ENCODE assay signal across 19 cellular contexts in genomic region chr7:50687575-50688261, GRCh38.
DNase-seq lines count a peak whose midpoint lies in the region; ATAC-seq and TF ChIP-seq lines count a peak whose summit lies in the region.
"Had no signal": no experiment of that assay in that cellular context is flagged by ENCODE, and none has a peak within 500 bp of the region (broad histone marks: within the 10 kb centered on the region; RNA-seq: fewer than 3 reads in every experiment).

No MANE protein-coding gene starts in this region.

- no peaks in the 10 kb centered on the region for H3K9me3 ChIP-seq in skeletal muscle tissue (ENCODE audit: control insufficient read depth in 3 of 3, low read length in 3 of 3)
- H3K9me3 ChIP-seq: adrenal gland, Peyer's patch had no signal

- no peak for ATAC-seq in GM23338
- peak; percentile 48 to 68 for ATAC-seq in left cardiac atrium
- no peak for ATAC-seq in GM19463 (IDR thresholded peaks at IDR 0.05; ENCODE audit: unreplicated experiment)
- ATAC-seq: activated CD4-positive, alpha-beta T cell treated with anti-CD3 and anti-CD28 coated beads for 36 hours; CD8-positive, alpha-beta T cell; stimulated activated naive B cell treated with anti-CD40 and anti-IgM and Interleukin-4, amounts not matched to agents 10 μg/mL and 1 μg/mL and 100 μg/mL, for 72 hours; T-cell had no signal

- no peak for TF ChIP-seq CTCF in GM23338 (conservative IDR thresholded peaks at IDR 0.05; ENCODE audit: low read depth in 2 of 2)

- no peak overlapping the region for H3K4me3 Mint-ChIP-seq in GM23338
- H3K4me3 Mint-ChIP-seq: activated CD4-positive, alpha-beta T cell treated with anti-CD3 and anti-CD28 coated beads for 36 hours; CD8-positive, alpha-beta T cell; naive B cell; stimulated activated naive B cell treated with anti-CD40 and anti-IgM and Interleukin-4, amounts not matched to agents 10 μg/mL and 1 μg/mL and 100 μg/mL, for 72 hours; T-cell had no signal

- no peaks in the 10 kb centered on the region for H3K27me3 Mint-ChIP-seq in GM23338 (ENCODE audit: insufficient read depth, low read depth, poor library complexity)
- H3K27me3 Mint-ChIP-seq: activated CD4-positive, alpha-beta T cell treated with anti-CD3 and anti-CD28 coated beads for 36 hours had no signal

- H3K4me1 Mint-ChIP-seq in GM23338, result peaks cover 27% of the 10 kb centered on the region
- H3K4me1 Mint-ChIP-seq: activated CD4-positive, alpha-beta T cell treated with anti-CD3 and anti-CD28 coated beads for 36 hours; stimulated activated naive B cell treated with anti-CD40 and anti-IgM and Interleukin-4, amounts not matched to agents 10 μg/mL and 1 μg/mL and 100 μg/mL, for 72 hours; T-cell had no signal

- peaks cover 46% of the 10 kb centered on the region for H4K20me1 ChIP-seq in GM23338 (replicated peaks; ENCODE audit: insufficient read depth)

- H3K9me3 Mint-ChIP-seq in GM23338, result no peaks in the 10 kb centered on the region
- H3K9me3 Mint-ChIP-seq: CD8-positive, alpha-beta T cell; naive B cell; stimulated activated naive B cell treated with anti-CD40 and anti-IgM and Interleukin-4, amounts not matched to agents 10 μg/mL and 1 μg/mL and 100 μg/mL, for 72 hours; T-cell had no signal

- H3K4me3 ChIP-seq in GM23338 (no peak overlapping the region), skeletal muscle tissue (ENCODE audit: low read length in 3 of 3) (peak overlapping the region in 1 of 3 donors; percentile 7)
- H3K4me3 ChIP-seq: adrenal gland, Peyer's patch had no signal

- no peaks in the 10 kb centered on the region for H3K9me2 ChIP-seq in GM23338 (ENCODE audit: insufficient read depth)

- no peak overlapping the region for H3K4me2 ChIP-seq in GM23338

- no peak overlapping the region for H2AFZ ChIP-seq in GM23338

- peaks cover 24% of the 10 kb centered on the region for H3K4me1 ChIP-seq in GM23338 (ENCODE audit: insufficient read depth)
- H3K4me1 ChIP-seq in skeletal muscle tissue (ENCODE audit: control insufficient read depth in 3 of 3, insufficient read depth in 3 of 3, low read length in 3 of 3), result peaks cover 23 to 42% (median 26%) of the 10 kb centered on the region in 3 donors

- DNase-seq in GM23338 (ENCODE audit: low spot score) (no peak), cerebellum (ENCODE audit: low spot score) (peak; percentile 86), left cardiac atrium (no peak), SW480 (ENCODE audit: low spot score) (no peak), COR-L47 (lab: John Stamatoyannopoulos, UW) (no peak)
- no peak for DNase-seq in activated naive CD4-positive, alpha-beta T cell treated with anti-CD3 and anti-CD28 coated beads, Interleukin-2, amount 50 U/mL, for 16 hours
- DNase-seq: activated CD4-positive, alpha-beta T cell treated with anti-CD3 and anti-CD28 coated beads for 36 hours; activated T-cell treated with anti-CD3 and anti-CD28 coated beads, Interleukin-2, amount 50 U/mL, for 1 hour; CD8-positive, alpha-beta T cell; kidney; naive B cell; NCI-H1417 treated with DMSO at 0.1 percent for 48 hours; NCI-H526 treated with DMSO at 0.1 percent for 48 hours; Peyer's patch; stimulated activated naive B cell treated with anti-CD40 and anti-IgM and Interleukin-4, amounts not matched to agents 10 μg/mL and 1 μg/mL and 100 μg/mL, for 72 hours; T-cell had no signal

- no peak overlapping the region; the same call in 1 of the 2 replicates for H3K27ac ChIP-seq in GM23338 (ENCODE audit: low read depth)
- H3K27ac ChIP-seq in skeletal muscle tissue (ENCODE audit: low read depth, low read length), result peak overlapping the region; percentile 42
- H3K27ac ChIP-seq: Peyer's patch had no signal

- H3K79me2 ChIP-seq in GM23338 (replicated peaks; ENCODE audit: insufficient read depth), result peaks cover 67% of the 10 kb centered on the region

- intact Hi-C loops in left cardiac atrium (cut with DNase I), result loop anchor here in 1 of 2 donors (5.0 to 10.0 kb wide), 2 partner anchors 377 to 455 kb away; no protein-coding TSS in a partner anchor

- no peaks in the 10 kb centered on the region for H3K27me3 ChIP-seq in GM23338 (ENCODE audit: insufficient read depth)
- H3K27me3 ChIP-seq in skeletal muscle tissue (ENCODE audit: control insufficient read depth in 3 of 3, insufficient read depth in 3 of 3, low read length in 3 of 3), result no peaks in the 10 kb centered on the region
- H3K27me3 ChIP-seq: adrenal gland, Peyer's patch had no signal

- peak overlapping the region; percentile 16; the same call in 1 of the 2 replicates for H3K27ac Mint-ChIP-seq in GM23338
- H3K27ac Mint-ChIP-seq: activated CD4-positive, alpha-beta T cell treated with anti-CD3 and anti-CD28 coated beads for 36 hours; CD8-positive, alpha-beta T cell; stimulated activated naive B cell treated with anti-CD40 and anti-IgM and Interleukin-4, amounts not matched to agents 10 μg/mL and 1 μg/mL and 100 μg/mL, for 72 hours; T-cell had no signal

- 0 out of 2 replicates have a peak, but pooled peaks cover 9% of the 10 kb centered on the region for H3K36me3 ChIP-seq in GM23338 (ENCODE audit: insufficient read depth)
- peaks cover 4 to 8% (median 5%) of the 10 kb centered on the region in 3 donors for H3K36me3 ChIP-seq in skeletal muscle tissue (ENCODE audit: control insufficient read depth in 3 of 3, insufficient read depth in 3 of 3, low read length in 3 of 3)
- H3K36me3 ChIP-seq: adrenal gland, Peyer's patch had no signal

- no peaks in the 10 kb centered on the region for H3F3A ChIP-seq in GM23338 (replicated peaks; ENCODE audit: low read depth)

- peaks cover 39% of the 10 kb centered on the region for H3K36me3 Mint-ChIP-seq in GM23338 (ENCODE audit: low read depth)
- H3K36me3 Mint-ChIP-seq: naive B cell; stimulated activated naive B cell treated with anti-CD40 and anti-IgM and Interleukin-4, amounts not matched to agents 10 μg/mL and 1 μg/mL and 100 μg/mL, for 72 hours; T-cell had no signal

- H3K9ac ChIP-seq in skeletal muscle tissue (ENCODE audit: low read depth in 1 of 3, low read length in 3 of 3), result no peak overlapping the region

TF ChIP-seq in GM23338, 12 proteins besides CTCF, POLR2A, EP300 and RAD21 (continues in another document):
- no peak for TF ChIP-seq NANOG (IDR thresholded peaks at IDR 0.05; ENCODE audit: borderline replicate concordance)
- TF ChIP-seq REST (IDR thresholded peaks at IDR 0.05; ENCODE audit: unreplicated experiment), result no peak
- TF ChIP-seq ZNF331 (CRISPR knock-in tag; IDR thresholded peaks at IDR 0.05; ENCODE audit: low read depth), result no peak
- no peak for TF ChIP-seq ZNF114 (CRISPR knock-in tag; IDR thresholded peaks at IDR 0.05)
- TF ChIP-seq EZH2 (IDR thresholded peaks at IDR 0.05; ENCODE audit: low read depth, unreplicated experiment), result no peak

Comparison
In these comparisons a context has a peak if more than half of its experiments do, and no peak if none do; other contexts are left out.
1. ATAC-seq: peak in left cardiac atrium (2 of 2); none in GM23338 (single experiment) and GM19463 (single experiment).